In the genomic region with DNA sequence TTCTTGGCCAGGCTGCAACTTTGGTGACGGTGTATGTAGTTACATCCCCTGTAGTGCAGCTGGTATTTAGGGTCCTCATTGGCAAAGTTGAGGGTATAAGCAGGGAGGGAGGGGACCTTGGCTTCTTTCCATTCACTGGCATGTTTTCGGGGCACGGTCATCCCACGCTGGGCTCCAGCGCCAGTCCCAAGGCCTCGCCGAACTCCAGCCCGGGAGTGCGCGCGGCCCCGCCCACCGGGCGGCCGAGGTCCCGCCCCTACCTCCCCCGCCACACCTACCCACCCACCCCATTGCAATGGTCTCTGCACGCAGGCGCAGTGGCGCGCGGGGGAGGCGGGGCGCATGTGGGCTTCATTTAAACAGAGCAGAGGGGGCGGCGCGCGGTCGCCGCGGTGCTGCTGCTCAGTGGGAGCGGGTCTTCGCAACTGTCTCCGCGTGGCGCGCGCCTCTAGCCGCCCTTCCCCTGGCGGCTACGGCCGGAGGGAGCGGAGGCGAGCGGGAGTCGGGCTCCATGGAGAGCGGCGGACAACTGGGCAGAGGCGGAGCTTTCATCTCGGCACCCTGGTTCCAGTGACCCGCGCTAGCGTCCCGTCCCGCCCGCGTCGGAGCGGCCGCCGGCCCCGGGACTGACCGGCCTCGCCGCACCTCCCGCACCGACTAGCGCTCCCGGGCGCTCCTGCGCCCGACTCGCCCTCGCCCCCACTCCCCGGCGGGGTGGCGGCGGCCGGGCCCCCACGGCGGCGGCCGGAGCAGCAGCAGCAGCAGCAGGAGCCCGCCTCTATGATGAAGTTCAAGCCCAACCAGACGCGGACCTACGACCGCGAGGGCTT, we compare ENCODE assay signal across 8 cellular contexts. TPM values are rescaled to one million over a fixed set of nuclear protein-coding genes. Genes with fewer than 3 reads are reported as not detected.
A peak's percentile ranks its signal among the peaks of the same experiment; 100 is the strongest.
DNase-seq lines count a peak whose midpoint lies in the region; ATAC-seq, FAIRE-seq and TF ChIP-seq lines count a peak whose summit lies in the region.
"Not testable (repeated sequence)": the region's sequence is repeated elsewhere in the genome, so short reads cannot be mapped to it uniquely, and the experiment has no call there.

Gene NUDT4 (plus strand): TSS at position 383 of the 830 bp plus-strand sequence. CDS start 398 bp downstream, at position 781.

- not testable (repeated sequence) for H3K27me3 ChIP-seq in bronchial epithelial cell (ENCODE audit: control insufficient read depth, insufficient read depth, low read length); spleen (replicated peaks in 1 of 7)

- CTCF ChIA-PET in WTC11 (lab: Charles Lee), result interaction anchor here (0.6 kb wide), 1 partner anchor 404 kb away, joined by 4 read pairs; no protein-coding TSS in a partner anchor

- ATAC-seq in GM19023 (IDR thresholded peaks at IDR 0.05; ENCODE audit: unreplicated experiment) (peak; percentile 70), HG03196 (IDR thresholded peaks at IDR 0.05; ENCODE audit: unreplicated experiment) (peak; percentile 74), WTC11 (peak; percentile 72)

- FAIRE-seq in bronchial epithelial cell (lab: Jason Lieb, UNC), result not testable (repeated sequence)

- H3K4me1 ChIP-seq in spleen, result peaks cover 23 to 65% (median 48%) of the 10 kb centered on the region in 6 donors

- 0 to 2% (median 0%) methylated on average over 10 to 55 of the region's 89 CpGs for WGBS in spleen, 5 donors

- DNase-seq in AG08395 (ENCODE audit: low spot score) (peak; percentile 99), NCI-H345 (lab: John Stamatoyannopoulos, UW) (peak; percentile 96), WTC11 (ENCODE audit: low spot score) (peak; percentile 97), bronchial epithelial cell (ENCODE audit: low read depth) (peak; percentile 73), inferior parietal cortex (ENCODE audit: extremely low spot score) (peak; percentile 92), spleen (peak; percentile 99)

- H3K9me3 ChIP-seq in spleen, result not testable (repeated sequence)

- peak within 1 kb of the TSS; percentile 94 to 98 (median 96) for H3K27ac ChIP-seq in spleen

- not testable (repeated sequence) for H3K9me3 Mint-ChIP-seq in WTC11

- H3K4me3 Mint-ChIP-seq in WTC11, result peak within 1 kb of the TSS; percentile 99

- H3K36me3 ChIP-seq in bronchial epithelial cell (ENCODE audit: control insufficient read depth, insufficient read depth, low read length); spleen: not testable (repeated sequence)

- peaks cover 64% of the 10 kb centered on the region for H3K4me1 Mint-ChIP-seq in WTC11

- not testable (repeated sequence) for TF ChIP-seq CTCF in WTC11 (IDR thresholded peaks at IDR 0.05); bronchial epithelial cell (IDR thresholded peaks at IDR 0.05; ENCODE audit: insufficient read depth, low read length, severe bottlenecking)
- peak in 1 of 11 experiments; percentile 10 for TF ChIP-seq CTCF in spleen (IDR thresholded peaks at IDR 0.05 in 8 of 11, conservative IDR thresholded peaks at IDR 0.05 in 3 of 11)

- POLR2A ChIA-PET in WTC11 (lab: Charles Lee), result not testable (repeated sequence)

- intact Hi-C loops in spleen (cut with DNase I; ENCODE audit: low total_unique reads), result not testable (repeated sequence)

- peak; percentile 27 to 92 (median 62) for TF ChIP-seq POLR2A in spleen (IDR thresholded peaks at IDR 0.05)

- peak within 1 kb of the TSS; percentile 87 for H3K4me3 ChIP-seq in bronchial epithelial cell (ENCODE audit: low read depth, low read length)
- H3K4me3 ChIP-seq in spleen, result peak within 1 kb of the TSS; percentile 66 to 86 (median 82)

- peak within 1 kb of the TSS; percentile 92 for H3K27ac Mint-ChIP-seq in WTC11

- not testable (repeated sequence) for H3K27me3 Mint-ChIP-seq in WTC11 (ENCODE audit: low read depth)

- not testable (repeated sequence) for H3K36me3 Mint-ChIP-seq in WTC11

TF ChIP-seq in WTC11, 78 proteins besides CTCF, POLR2A, EP300 and RAD21:
- TF ChIP-seq, protein P1, sequence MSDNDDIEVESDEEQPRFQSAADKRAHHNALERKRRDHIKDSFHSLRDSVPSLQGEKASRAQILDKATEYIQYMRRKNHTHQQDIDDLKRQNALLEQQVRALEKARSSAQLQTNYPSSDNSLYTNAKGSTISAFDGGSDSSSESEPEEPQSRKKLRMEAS (CRISPR knock-in tag; IDR thresholded peaks at IDR 0.05), result peak; percentile 61; the same call in 1 of the 2 replicates
- TF ChIP-seq ZNF232 (CRISPR knock-in tag; IDR thresholded peaks at IDR 0.05) (0 out of 2 replicates have a peak, but pooled peaks have one; percentile 53), SP1 (CRISPR knock-in tag; conservative IDR thresholded peaks at IDR 0.05) (peak; percentile 59; the same call in 1 of the 2 replicates), FOXK1 (CRISPR knock-in tag; IDR thresholded peaks at IDR 0.05) (0 out of 2 replicates have a peak, but pooled peaks have one; percentile 39)

RNA-seq across cellular contexts. Expression of gene NUDT4, which starts in this region (rescaled TPM):
- total RNA-seq in WTC11 (2021) (51.3 to 56.9 TPM (median 56.5 TPM) in 3 replicates), bronchial epithelial cell (34.2 and 49.4 TPM in 2 replicates), spleen (10 to 100 TPM; 36.8 to 59.3 (median 43.9) TPM)
- polyA plus RNA-seq in spleen, result 10 to 100 TPM; 14.9 to 27.5 (median 22.2) TPM

Comparison
In these comparisons a context has a peak if more than half of its experiments do, and no peak if none do; other contexts are left out.
1. Peak in every context shown above with its lines: DNase-seq, ATAC-seq, H3K4me3 ChIP-seq and H3K27ac ChIP-seq.